In genomic region chr1:32695098-32695904, GRCh38 we compare ENCODE assay signal across 11 cellular contexts. TPM values are rescaled to one million over a fixed set of nuclear protein-coding genes. Genes with fewer than 3 reads are reported as not detected.
DNase-seq lines count a peak whose midpoint lies in the region; ATAC-seq, FAIRE-seq and TF ChIP-seq lines count a peak whose summit lies in the region.
"Had no signal": no experiment of that assay in that cellular context is flagged by ENCODE, and none has a peak within 500 bp of the region (broad histone marks: within the 10 kb centered on the region; RNA-seq: fewer than 3 reads in every experiment).

No MANE protein-coding gene starts in this region.

- CTCF ChIA-PET in A549 (lab: Yijun Ruan, JAX) = interaction anchor here (1.4 to 1.5 kb wide), 2 partner anchors 9 to 17 kb away, joined by 4 to 5 read pairs; no protein-coding TSS in a partner anchor

- H3K4me3 ChIP-seq in A549 (no peak overlapping the region), lower lobe of right lung (peak overlapping the region; percentile 8), neuronal stem cell (ENCODE audit: low read length in 2 of 2) (no peak overlapping the region)

- H2BK5ac ChIP-seq in neuronal stem cell (ENCODE audit: low read length) = no peak overlapping the region

- peaks cover 6% of the 10 kb centered on the region for H3K27me3 Mint-ChIP-seq in central memory CD8-positive, alpha-beta T cell

- H3K14ac ChIP-seq in neuronal stem cell (ENCODE audit: low read length) = no peak overlapping the region

- WGBS in A549 (ENCODE audit: missing lambda C conversion rate) = 75% methylated on average over 15 of the region's 17 CpGs
- no CpG with 5 or more reads among the region's 17 CpGs for WGBS in neuronal stem cell (ENCODE audit: extremely low coverage in 2 of 2, insufficient read length in 2 of 2, insufficient replicate concordance in 1 of 2), 2 donors

- no peaks in the 10 kb centered on the region for H3K4me1 ChIP-seq in A549
- peaks cover 16% of the 10 kb centered on the region for H3K4me1 ChIP-seq in lower lobe of right lung
- H3K4me1 ChIP-seq in neuronal stem cell (ENCODE audit: control insufficient read depth in 2 of 2, insufficient read depth in 1 of 2, low read depth in 1 of 2, low read length in 2 of 2) = no peaks in the 10 kb centered on the region

- no peaks in the 10 kb centered on the region for H3K9me3 Mint-ChIP-seq in central memory CD8-positive, alpha-beta T cell
- H3K9me3 Mint-ChIP-seq: CD4-positive, CD25-positive, alpha-beta regulatory T cell had no signal

- TF ChIP-seq CTCF in A549 (IDR thresholded peaks at IDR 0.05) (no peak), lower lobe of right lung (IDR thresholded peaks at IDR 0.05) (no peak)

- H3K18ac ChIP-seq in neuronal stem cell (ENCODE audit: low read length) = no peak overlapping the region

- no peak overlapping the region for H2BK120ac ChIP-seq in neuronal stem cell (ENCODE audit: low read depth, low read length)

- H3K36me3 ChIP-seq in lower lobe of right lung (peaks cover 17% of the 10 kb centered on the region), neuronal stem cell (replicated peaks in 1 of 2; ENCODE audit: control insufficient read depth in 2 of 2, insufficient read depth in 2 of 2, low read length in 2 of 2) (no peaks in the 10 kb centered on the region)

- H2AFZ ChIP-seq in neuronal stem cell (ENCODE audit: low read length) = no peak overlapping the region

- H3K27ac ChIP-seq in A549 (no peak overlapping the region; a peak in 1 of 6 replicates), lower lobe of right lung (peak overlapping the region; percentile 62), neuronal stem cell (replicated peaks; ENCODE audit: low read length) (no peak overlapping the region)

- H4K91ac ChIP-seq in neuronal stem cell (ENCODE audit: low read depth, low read length, poor library complexity) = no peak overlapping the region

- no peak overlapping the region for H3K23ac ChIP-seq in neuronal stem cell (ENCODE audit: low read depth, low read length, poor library complexity)

- no peak overlapping the region for H2BK12ac ChIP-seq in neuronal stem cell (ENCODE audit: low read length)

- no peak overlapping the region for H4K8ac ChIP-seq in neuronal stem cell (ENCODE audit: low read depth, low read length)

- intact Hi-C loops in lower lobe of right lung (cut with DNase I) = no loop called here

- POLR2A ChIA-PET in A549 (lab: Yijun Ruan, JAX) = interaction anchor here (0.5 kb wide), 1 partner anchor 443 kb away, joined by 3 read pairs; no protein-coding TSS in a partner anchor

- H2AK5ac ChIP-seq in neuronal stem cell (ENCODE audit: low read depth, low read length) = no peak overlapping the region

- ATAC-seq in A549 (peak; percentile 30 to 40; a peak in 3 of 6 replicates), lower lobe of right lung (peak; percentile 66 to 75)
- no peak for ATAC-seq in central memory CD8-positive, alpha-beta T cell (replicated peaks; ENCODE audit: extremely low read depth, poor library complexity, severe bottlenecking)

- no peak overlapping the region for H3K4me3 Mint-ChIP-seq in central memory CD8-positive, alpha-beta T cell
- H3K4me3 Mint-ChIP-seq: CD4-positive, CD25-positive, alpha-beta regulatory T cell had no signal

- H3K9ac ChIP-seq in neuronal stem cell (ENCODE audit: low read depth, low read length, poor library complexity) = no peak overlapping the region

- H3K36me3 Mint-ChIP-seq in central memory CD8-positive, alpha-beta T cell (ENCODE audit: insufficient read depth) = no peaks in the 10 kb centered on the region
- H3K36me3 Mint-ChIP-seq: CD4-positive, CD25-positive, alpha-beta regulatory T cell had no signal

- H3K9me3 ChIP-seq in A549 (no peaks in the 10 kb centered on the region), lower lobe of right lung (no peaks in the 10 kb centered on the region), neuronal stem cell (replicated peaks in 1 of 2; ENCODE audit: control insufficient read depth in 2 of 2, insufficient read depth in 1 of 2, low read depth in 1 of 2, low read length in 2 of 2) (no peaks in the 10 kb centered on the region)

- H3K4me2 ChIP-seq in A549 (no peak overlapping the region), neuronal stem cell (ENCODE audit: insufficient read depth, low read length, poor library complexity, severe bottlenecking) (no peak overlapping the region)

- H3K4me1 Mint-ChIP-seq in central memory CD8-positive, alpha-beta T cell = peaks cover 6% of the 10 kb centered on the region

- no peak for FAIRE-seq in A549 (lab: Jason Lieb, UNC)

- no peak for TF ChIP-seq POLR2A in A549 (IDR thresholded peaks at IDR 0.05; ENCODE audit: low read length)

- no peak overlapping the region for H2BK15ac ChIP-seq in neuronal stem cell (ENCODE audit: low read length)

- no peak for TF ChIP-seq RAD21 in A549 (conservative IDR thresholded peaks at IDR 0.05 in 1 of 2, IDR thresholded peaks at IDR 0.05 in 1 of 2)

- H3K79me1 ChIP-seq in neuronal stem cell (ENCODE audit: low read depth, low read length) = no peaks in the 10 kb centered on the region

- H3K27ac Mint-ChIP-seq in central memory CD8-positive, alpha-beta T cell (ENCODE audit: low read depth) = peak overlapping the region; percentile 29
- H3K27ac Mint-ChIP-seq: CD4-positive, CD25-positive, alpha-beta regulatory T cell had no signal

- no peak for TF ChIP-seq EP300 in A549 (IDR thresholded peaks at IDR 0.05)

- H3K27me3 ChIP-seq in lower lobe of right lung (ENCODE audit: low read depth) (no peaks in the 10 kb centered on the region), neuronal stem cell (ENCODE audit: control insufficient read depth in 3 of 3, insufficient read depth in 3 of 3, low read depth in 1 of 3, low read length in 3 of 3) (no peaks in the 10 kb centered on the region)

- DNase-seq in A549 (ENCODE audit: low read depth in 1 of 2, low spot score in 1 of 2) (no peak), LHCN-M2 (ENCODE audit: low read depth) (peak; percentile 85), lower lobe of right lung (peak; percentile 82), neuronal stem cell (ENCODE audit: low spot score) (no peak)
- DNase-seq in central memory CD8-positive, alpha-beta T cell (ENCODE audit: low spot score in 2 of 2) = no peak
- no peak for DNase-seq in activated CD4-positive, alpha-beta T cell treated with anti-CD3 and anti-CD28 coated beads, Interleukin-2, amount 50 U/mL, for 48 hours
- DNase-seq in effector CD8-positive, alpha-beta T cell (lab: John Stamatoyannopoulos, UW) = no peak
- no peak for DNase-seq in stimulated activated CD4-positive, alpha-beta T cell treated with anti-CD3 and anti-CD28 coated beads, Interleukin-2, amount 100 ng/mL, for 24 hours
- DNase-seq: activated gamma-delta T cell, NCI-H446 treated with DMSO at 0.1 percent for 48 hours had no signal

- H3K4ac ChIP-seq in neuronal stem cell (ENCODE audit: low read length) = no peak overlapping the region

TF ChIP-seq in A549, 52 proteins besides CTCF, POLR2A, EP300 and RAD21 (continues in another document):
- TF ChIP-seq FOXS1 (CRISPR knock-in tag; IDR thresholded peaks at IDR 0.05) = no peak
- TF ChIP-seq BHLHE40 (IDR thresholded peaks at IDR 0.05; ENCODE audit: low read depth, low read length) = no peak
- no peak for TF ChIP-seq HOXB13 (CRISPR knock-in tag; IDR thresholded peaks at IDR 0.05; ENCODE audit: low read depth)
- no peak for TF ChIP-seq PBX3 (IDR thresholded peaks at IDR 0.05)
- no peak for TF ChIP-seq ZSCAN20 (CRISPR knock-in tag; IDR thresholded peaks at IDR 0.05)
- no peak for TF ChIP-seq ESRRA (IDR thresholded peaks at IDR 0.05; ENCODE audit: borderline replicate concordance, low read length)

RNA-seq across cellular contexts. Expression of gene SYNC, which starts 7.3 kb away (rescaled TPM):
- 5.5 and 7.7 TPM in 2 replicates for polyA plus RNA-seq in A549 (2011; rRNA removed)
- 2.8 TPM in 2 replicates for polyA plus RNA-seq in A549 (2012; cell fraction: cytosol; rRNA removed)
- polyA plus RNA-seq in A549 (2012; cell fraction: nucleus; rRNA removed) = 1.5 and 4.2 TPM in 2 replicates
- polyA plus RNA-seq in A549 (2017; fragmentation: RNase III; extraction: RNeasy Plus Mini Kit Qiagen cat#74134 plus additional on column Dnase treatment) = 10.0 to 12.0 TPM (median 11.6 TPM) in 3 replicates
- polyA minus RNA-seq in A549 (2011; rRNA and poly(A)+ RNA removed) = 4.1 and 5.0 TPM in 2 replicates
- 50.5 and 55.2 TPM in 2 replicates for total RNA-seq in LHCN-M2 (2014; rRNA removed)
- 24.7 TPM for polyA plus RNA-seq in LHCN-M2 (2012)
- total RNA-seq in lower lobe of right lung = 14.5 TPM
- polyA plus RNA-seq in neuronal stem cell (2013, experiment 1 of 2) = 0.03 TPM
- polyA plus RNA-seq in neuronal stem cell (2013, experiment 2 of 2) = 0.03 TPM
- total RNA-seq: CD4-positive, CD25-positive, alpha-beta regulatory T cell had no signal
- polyA plus RNA-seq: CD4-positive, CD25-positive, alpha-beta regulatory T cell had no signal

RNA-seq across cellular contexts. Expression of gene RBBP4, which starts 44.3 kb away (rescaled TPM):
- 134 and 137 TPM in 2 replicates for polyA plus RNA-seq in A549 (2011; rRNA removed)
- 60.0 and 61.5 TPM in 2 replicates for polyA plus RNA-seq in A549 (2012; cell fraction: cytosol; rRNA removed)
- polyA plus RNA-seq in A549 (2012; cell fraction: nucleus; rRNA removed) = 36.6 and 47.6 TPM in 2 replicates
- polyA plus RNA-seq in A549 (2017; fragmentation: RNase III; extraction: RNeasy Plus Mini Kit Qiagen cat#74134 plus additional on column Dnase treatment) = 107 to 109 TPM (median 108 TPM) in 3 replicates
- polyA minus RNA-seq in A549 (2011; rRNA and poly(A)+ RNA removed) = 107 and 110 TPM in 2 replicates
- 114 and 150 TPM in 2 replicates for total RNA-seq in LHCN-M2 (2014; rRNA removed)
- 111 TPM for polyA plus RNA-seq in LHCN-M2 (2012)
- 155 TPM for total RNA-seq in lower lobe of right lung
- 209 TPM for polyA plus RNA-seq in neuronal stem cell (2013, experiment 1 of 2)
- polyA plus RNA-seq in neuronal stem cell (2013, experiment 2 of 2) = 210 TPM

RNA-seq across cellular contexts. Expression of gene ZBTB8OS, which starts 45.0 kb away (rescaled TPM):
- 69.9 and 85.4 TPM in 2 replicates for polyA plus RNA-seq in A549 (2011; rRNA removed)
- polyA plus RNA-seq in A549 (2012; cell fraction: cytosol; rRNA removed) = 30.3 and 47.1 TPM in 2 replicates
- polyA plus RNA-seq in A549 (2012; cell fraction: nucleus; rRNA removed) = 7.8 and 13.8 TPM in 2 replicates
- polyA plus RNA-seq in A549 (2017; fragmentation: RNase III; extraction: RNeasy Plus Mini Kit Qiagen cat#74134 plus additional on column Dnase treatment) = 101 to 106 TPM (median 104 TPM) in 3 replicates
- 7.9 TPM in 2 replicates for polyA minus RNA-seq in A549 (2011; rRNA and poly(A)+ RNA removed)
- total RNA-seq in LHCN-M2 (2014; rRNA removed) = 33.0 and 34.3 TPM in 2 replicates
- 58.8 TPM for polyA plus RNA-seq in LHCN-M2 (2012)
- 55.9 TPM for total RNA-seq in lower lobe of right lung
- polyA plus RNA-seq in neuronal stem cell (2013, experiment 1 of 2) = 43.1 TPM
- 44.1 TPM for polyA plus RNA-seq in neuronal stem cell (2013, experiment 2 of 2)

Comparison
In these comparisons a context has a peak if more than half of its experiments do, and no peak if none do; other contexts are left out.
1. DNase-seq: peak in LHCN-M2 (single experiment) and lower lobe of right lung (single experiment); none in A549 (0 of 2), central memory CD8-positive, alpha-beta T cell (0 of 2), neuronal stem cell (single experiment), activated CD4-positive, alpha-beta T cell treated with anti-CD3 and anti-CD28 coated beads, Interleukin-2, amount 50 U/mL, for 48 hours (0 of 2), effector CD8-positive, alpha-beta T cell (single experiment) and stimulated activated CD4-positive, alpha-beta T cell treated with anti-CD3 and anti-CD28 coated beads, Interleukin-2, amount 100 ng/mL, for 24 hours (0 of 2).